In the genomic region with DNA sequence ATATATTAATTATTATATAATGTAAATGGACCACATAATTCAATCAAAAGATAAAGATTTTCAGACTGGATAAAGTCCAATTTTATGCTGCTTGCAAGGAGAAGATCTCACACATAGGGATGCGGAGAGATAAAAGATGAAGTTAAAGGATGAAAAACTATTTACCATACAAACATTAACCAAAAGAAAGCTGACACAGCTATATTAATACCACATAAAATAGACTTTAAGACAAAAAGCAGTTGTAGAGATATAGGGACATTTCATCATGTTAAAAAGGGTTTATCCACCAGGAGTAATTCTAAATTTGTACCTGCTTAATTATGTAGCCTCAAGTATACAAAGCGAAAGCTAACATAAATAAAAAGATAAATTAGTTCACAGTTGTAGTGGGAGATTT, we compare ENCODE assay signal across 30 cellular contexts. TPM values are rescaled to one million over a fixed set of nuclear protein-coding genes. Genes with fewer than 3 reads are reported as not detected.
"Had no signal": no experiment of that assay in that cellular context is flagged by ENCODE, and none has a peak within 500 bp of the region (broad histone marks: within the 10 kb centered on the region; RNA-seq: fewer than 3 reads in every experiment).

No MANE protein-coding gene starts in this region.

- DNase-seq: stimulated activated CD4-positive, alpha-beta T cell treated with anti-CD3 and anti-CD28 coated beads, Interleukin-2, amount 100 ng/mL, for 48 hours; stimulated activated CD4-positive, alpha-beta T cell treated with anti-CD3 and anti-CD28 coated beads, Interleukin-4, amount 100 ng/mL, for 1 hour; stimulated activated CD4-positive, alpha-beta T cell treated with anti-CD3 and anti-CD28 coated beads, Interleukin-4, amount 100 ng/mL, for 24 hours; stimulated activated CD4-positive, alpha-beta T cell treated with anti-CD3 and anti-CD28 coated beads, Interleukin-4, amount 100 ng/mL, for 4 hours; stimulated activated CD8-positive, alpha-beta memory T cell treated with anti-CD3 and anti-CD28 coated beads, Interleukin-4, amount 100 ng/mL, for 48 hours; stimulated activated naive B cell treated with anti-CD40 and anti-IgM and Interleukin-4, amounts not matched to agents 10 μg/mL and 1 μg/mL and 100 μg/mL, for 72 hours; stimulated activated naive CD4-positive, alpha-beta T cell; stimulated activated naive CD4-positive, alpha-beta T cell treated with Interleukin-2 at 50 U/mL for 16 hours; stimulated activated naive CD8-positive, alpha-beta T cell treated with anti-CD3 and anti-CD28 coated beads, Interleukin-15, amount 100 ng/mL, for 72 hours; stimulated activated naive CD8-positive, alpha-beta T cell treated with anti-CD3 and anti-CD28 coated beads, Interleukin-15, Interleukin-2, amounts not matched to agents 100 U/mL and 50 U/mL, for 24 hours; stomach; substantia nigra; testis; thyroid gland; tibial artery; transverse colon; trophoblast cell; upper lobe of left lung; upper lobe of right lung; uterus had no signal

- FAIRE-seq: urothelium cell line had no signal

- H3K36me3 ChIP-seq: stomach, suprapubic skin, thoracic aorta, thyroid gland, tibial artery, tibial nerve, transverse colon, upper lobe of left lung, upper lobe of right lung, uterus, vagina had no signal

- ATAC-seq: stimulated activated effector memory CD8-positive, alpha-beta T cell treated with anti-CD3 and anti-CD28 coated beads, Interleukin-12 subunit alpha, Interleukin-12 subunit beta, amount 100 ng/mL, for 72 hours; stimulated activated memory B cell treated with anti-CD40 and anti-IgM and Interleukin-4, amounts not matched to agents 10 μg/mL and 1 μg/mL and 100 μg/mL, for 72 hours; stimulated activated naive B cell treated with anti-CD40 and anti-IgM and Interleukin-4, amounts not matched to agents 10 μg/mL and 1 μg/mL and 100 μg/mL, for 72 hours; stimulated activated naive CD8-positive, alpha-beta T cell treated with anti-CD3 and anti-CD28 coated beads, Interleukin-15, amount 100 ng/mL, for 72 hours; stimulated activated naive CD8-positive, alpha-beta T cell treated with anti-CD3 and anti-CD28 coated beads, Interleukin-15, Interleukin-2, amounts not matched to agents 100 U/mL and 50 U/mL, for 24 hours; upper lobe of right lung had no signal

- H3K4me1 ChIP-seq: stomach, suprapubic skin, testis, thyroid gland, tibial artery, tibial nerve, transverse colon, upper lobe of left lung, upper lobe of right lung, uterus, vagina had no signal

- H3K4me3 ChIP-seq: stomach, suprapubic skin, testis, thoracic aorta, thyroid gland, tibial artery, tibial nerve, transverse colon, upper lobe of left lung, upper lobe of right lung, uterus, vagina had no signal

- H3K27ac ChIP-seq: stomach, suprapubic skin, testis, thoracic aorta, thyroid gland, tibial artery, tibial nerve, transverse colon, upper lobe of left lung, upper lobe of right lung, uterus, vagina had no signal

- H3K9me3 ChIP-seq: testis, thyroid gland, transverse colon, upper lobe of right lung, vagina had no signal

- H3K27me3 ChIP-seq: stomach, suprapubic skin, testis, thyroid gland, tibial artery, tibial nerve, transverse colon, upper lobe of left lung, upper lobe of right lung, uterus, vagina had no signal

RNA-seq across cellular contexts. Expression of a gene that starts 15.2 kb away (rescaled TPM):
- total RNA-seq: subcutaneous adipose tissue, suprapubic skin, thoracic aorta, tibial nerve, upper lobe of right lung, ureter had no signal

RNA-seq across cellular contexts. Expression of a gene that starts 41.3 kb away (rescaled TPM):
- total RNA-seq: stomach, subcutaneous adipose tissue, suprapubic skin, tibial nerve, transverse colon, upper lobe of left lung, upper lobe of right lung, ureter, urinary bladder, vagina had no signal
- polyA plus RNA-seq: stomach, urinary bladder had no signal
